ENCODE assay signal across 20 cellular contexts in genomic region chr10:4054651-4055435, GRCh38.
A peak's percentile ranks its signal among the peaks of the same experiment; 100 is the strongest.
DNase-seq lines count a peak whose midpoint lies in the region; ATAC-seq and TF ChIP-seq lines count a peak whose summit lies in the region.
"Had no signal": no experiment of that assay in that cellular context is flagged by ENCODE, and none has a peak within 500 bp of the region (broad histone marks: within the 10 kb centered on the region; RNA-seq: fewer than 3 reads in every experiment).

No MANE protein-coding gene starts in this region.

- H3K4me3 Mint-ChIP-seq in CD14-positive monocyte: no peak overlapping the region
- H3K4me3 Mint-ChIP-seq: CD4-positive, alpha-beta T cell; GM23338 had no signal

- H3K9ac ChIP-seq in OCI-LY3 (ENCODE audit: low read length): no peak overlapping the region
- H3K9ac ChIP-seq: BLaER1, KMS-11 had no signal

- H4K20me1 ChIP-seq in OCI-LY3 (ENCODE audit: insufficient read depth, low read length): no peaks in the 10 kb centered on the region
- H4K20me1 ChIP-seq: BLaER1 had no signal

- H3K36me3 Mint-ChIP-seq in CD14-positive monocyte: peaks cover 0 to 5% of the 10 kb centered on the region in 2 donors

- H2AFZ ChIP-seq in OCI-LY3 (ENCODE audit: low read depth, low read length): peak overlapping the region; percentile 46; the same call in 1 of the 2 replicates
- H2AFZ ChIP-seq: GM23338 had no signal

- H3K27me3 Mint-ChIP-seq in CD14-positive monocyte (ENCODE audit: low read depth in 3 of 3): no peaks in the 10 kb centered on the region
- H3K27me3 Mint-ChIP-seq: CD4-positive, alpha-beta T cell had no signal

- TF ChIP-seq POLR2A in sigmoid colon (IDR thresholded peaks at IDR 0.05): no peak

- no peak overlapping the region for H3K4me3 ChIP-seq in OCI-LY3 (ENCODE audit: low read length)
- H3K4me3 ChIP-seq in sigmoid colon: no peak overlapping the region
- H3K4me3 ChIP-seq: BLaER1, GM23338 had no signal

- no peaks in the 10 kb centered on the region for H3K27me3 ChIP-seq in OCI-LY3 (ENCODE audit: low read depth, low read length)
- H3K27me3 ChIP-seq in sigmoid colon: no peaks in the 10 kb centered on the region
- H3K27me3 ChIP-seq: BLaER1 had no signal

- peaks cover 19% of the 10 kb centered on the region for H3K4me1 ChIP-seq in OCI-LY3 (ENCODE audit: low read length)
- peaks cover 0 to 63% (median 44%) of the 10 kb centered on the region in 4 donors for H3K4me1 ChIP-seq in sigmoid colon

- DNase-seq in CD14-positive monocyte (ENCODE audit: low spot score) (no peak), left kidney (ENCODE audit: low read depth, low spot score) (peak; percentile 62), sigmoid colon (no peak), inferior parietal cortex (ENCODE audit: extremely low spot score) (no peak)
- DNase-seq: CD4-positive, alpha-beta T cell; NCI-H1048; NCI-H1417; NCI-H1694; NCI-H2029 treated with DMSO at 0.1 percent for 48 hours; NCI-H446 treated with DMSO at 0.1 percent for 48 hours; NCI-H526; SHP77 had no signal

- no peaks in the 10 kb centered on the region for H3K9me3 ChIP-seq in OCI-LY3 (ENCODE audit: insufficient read depth, low read length)
- no peaks in the 10 kb centered on the region for H3K9me3 ChIP-seq in sigmoid colon
- H3K9me3 ChIP-seq: BLaER1 had no signal

- peaks cover 36% of the 10 kb centered on the region for H3K4me1 Mint-ChIP-seq in CD14-positive monocyte
- H3K4me1 Mint-ChIP-seq: GM23338 had no signal

- no peak overlapping the region for H3K4me2 ChIP-seq in OCI-LY3 (ENCODE audit: low read length)
- H3K4me2 ChIP-seq: BLaER1, GM23338, KMS-11 had no signal

- peak overlapping the region; percentile 83 to 96 (median 91) for H3K27ac Mint-ChIP-seq in CD14-positive monocyte
- H3K27ac Mint-ChIP-seq: CD4-positive, alpha-beta T cell; GM23338 had no signal

- no peak overlapping the region for H3K27ac ChIP-seq in OCI-LY3 (ENCODE audit: low read length)
- peak overlapping the region in 3 of 4 donors; percentile 43 to 67 (median 57) for H3K27ac ChIP-seq in sigmoid colon
- H3K27ac ChIP-seq: BLaER1, KMS-11, RWPE1 had no signal

- H3K79me2 ChIP-seq in OCI-LY3 (ENCODE audit: low read length): no peaks in the 10 kb centered on the region

- TF ChIP-seq CTCF in CD14-positive monocyte (IDR thresholded peaks at IDR 0.05) (no peak), OCI-LY3 (IDR thresholded peaks at IDR 0.05; ENCODE audit: low read depth, low read length) (no peak), sigmoid colon (IDR thresholded peaks at IDR 0.05) (no peak)

- peaks cover 0 to 7% (median 4%) of the 10 kb centered on the region in 7 donors for H3K9me3 Mint-ChIP-seq in CD14-positive monocyte
- H3K9me3 Mint-ChIP-seq: CD4-positive, alpha-beta T cell; GM23338 had no signal

- intact Hi-C loops in CD14-positive monocyte (cut with micrococcal nuclease): loop anchor here in 1 of 2 donors (10.0 kb wide), 2 partner anchors 160 to 270 kb away; partner anchors contain the start of gene KLF6
- intact Hi-C loops in sigmoid colon (cut with DNase I): loop anchor here (5.0 kb wide), 2 partner anchors 203 to 273 kb away; no protein-coding TSS in a partner anchor

- TF ChIP-seq EP300 in sigmoid colon (IDR thresholded peaks at IDR 0.05): peak in 1 of 4 donors; percentile 45

- H3K36me3 ChIP-seq in OCI-LY3 (replicated peaks; ENCODE audit: low read depth, low read length): no peaks in the 10 kb centered on the region
- H3K36me3 ChIP-seq in sigmoid colon: no peaks in the 10 kb centered on the region
- H3K36me3 ChIP-seq: BLaER1 had no signal

- 92 to 95% methylated on average over 6 of the region's 6 CpGs for WGBS in sigmoid colon, 2 donors

- no peak for ATAC-seq in HG03175 (IDR thresholded peaks at IDR 0.05; ENCODE audit: unreplicated experiment)
- no peak for ATAC-seq in GM18502 (IDR thresholded peaks at IDR 0.05; ENCODE audit: poor library complexity, unreplicated experiment)
- ATAC-seq: GM23338, HCT116 had no signal
